Comparison of ENCODE assay signal across 19 cellular contexts in the genomic region with DNA sequence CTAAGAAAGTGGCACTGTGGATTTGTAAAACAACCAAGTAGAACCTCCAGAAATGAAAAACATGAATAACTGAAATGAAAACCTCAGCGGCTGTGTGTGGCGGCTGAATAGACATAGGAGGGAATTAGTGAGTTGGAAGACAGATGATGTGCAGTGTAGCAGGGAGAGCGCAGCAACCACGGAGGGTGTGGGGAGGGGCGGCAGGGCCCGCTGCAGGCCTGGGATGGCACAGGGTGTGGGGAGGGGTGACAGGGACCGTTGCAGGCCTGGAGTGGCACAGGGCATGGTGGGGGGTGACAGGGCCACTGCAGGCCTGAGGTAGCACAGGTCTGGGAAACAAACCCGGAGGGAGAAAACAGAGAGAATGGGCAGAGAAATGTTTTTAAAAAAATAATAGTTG. TPM values are rescaled to one million over a fixed set of nuclear protein-coding genes. Genes with fewer than 3 reads are reported as not detected.
DNase-seq lines count a peak whose midpoint lies in the region; ATAC-seq and TF ChIP-seq lines count a peak whose summit lies in the region.
"Had no signal": no experiment of that assay in that cellular context is flagged by ENCODE, and none has a peak within 500 bp of the region (broad histone marks: within the 10 kb centered on the region; RNA-seq: fewer than 3 reads in every experiment).

No MANE protein-coding gene starts in this region.

- 89 to 93% methylated on average over 8 of the region's 8 CpGs for WGBS in heart right ventricle, 2 donors
- 85 to 86% methylated on average over 8 of the region's 8 CpGs for WGBS in lower leg skin, 2 donors

- no peak overlapping the region for H3K27ac Mint-ChIP-seq in effector memory CD8-positive, alpha-beta T cell
- H3K27ac Mint-ChIP-seq: activated CD4-positive, alpha-beta memory T cell treated with anti-CD3 and anti-CD28 coated beads for 36 hours; activated naive CD8-positive, alpha-beta T cell; stimulated activated effector memory CD8-positive, alpha-beta T cell treated with anti-CD3 and anti-CD28 coated beads, Interleukin-12 subunit alpha, Interleukin-12 subunit beta, amount 100 ng/mL, for 72 hours; T-cell had no signal

- H3K4me3 ChIP-seq in heart right ventricle (no peak overlapping the region), Panc1 (ENCODE audit: low read depth in 2 of 2, low read length in 2 of 2) (no peak overlapping the region), lower leg skin (ENCODE audit: low read depth, poor library complexity, severe bottlenecking) (no peak overlapping the region), upper lobe of right lung (no peak overlapping the region)
- H3K4me3 ChIP-seq: hepatocyte, testis had no signal

- CTCF ChIA-PET in Panc1 (lab: Charles Lee), result no interaction called here

- ATAC-seq in heart right ventricle (no peak), Panc1 (no peak), upper lobe of right lung (no peak), HG03378 (IDR thresholded peaks at IDR 0.05; ENCODE audit: unreplicated experiment) (no peak)
- no peak for ATAC-seq in effector memory CD8-positive, alpha-beta T cell (replicated peaks)
- ATAC-seq: stimulated activated effector memory CD8-positive, alpha-beta T cell treated with anti-CD3 and anti-CD28 coated beads, Interleukin-12 subunit alpha, Interleukin-12 subunit beta, amount 100 ng/mL, for 72 hours; T-cell had no signal

- H3K36me3 ChIP-seq in heart right ventricle (no peaks in the 10 kb centered on the region), Panc1 (ENCODE audit: control insufficient read depth, insufficient read depth, low read length) (no peaks in the 10 kb centered on the region), upper lobe of right lung (no peaks in the 10 kb centered on the region)

- no peaks in the 10 kb centered on the region for H3K36me3 Mint-ChIP-seq in effector memory CD8-positive, alpha-beta T cell (ENCODE audit: insufficient read depth)
- H3K36me3 Mint-ChIP-seq: activated CD4-positive, alpha-beta memory T cell treated with anti-CD3 and anti-CD28 coated beads for 36 hours; activated naive CD8-positive, alpha-beta T cell; mesothelial cell of epicardium; stimulated activated effector memory CD8-positive, alpha-beta T cell treated with anti-CD3 and anti-CD28 coated beads, Interleukin-12 subunit alpha, Interleukin-12 subunit beta, amount 100 ng/mL, for 72 hours had no signal

- H3K27ac ChIP-seq in heart right ventricle (no peak overlapping the region), Panc1 (ENCODE audit: low read length) (peak overlapping the region; percentile 44; the same call in 1 of the 2 replicates), upper lobe of right lung (no peak overlapping the region)
- H3K27ac ChIP-seq: hepatocyte, testis had no signal

- H3K27me3 ChIP-seq in heart right ventricle (no peaks in the 10 kb centered on the region), Panc1 (ENCODE audit: control insufficient read depth, insufficient read depth, low read length) (no peaks in the 10 kb centered on the region), upper lobe of right lung (no peaks in the 10 kb centered on the region)
- H3K27me3 ChIP-seq: hepatocyte, testis had no signal

- peaks cover 0 to 15% (median 0%) of the 10 kb centered on the region in 9 donors for H3K4me1 ChIP-seq in heart right ventricle
- peaks cover 34% of the 10 kb centered on the region for H3K4me1 ChIP-seq in Panc1 (ENCODE audit: control insufficient read depth, insufficient read depth, low read length)
- peaks cover 10% of the 10 kb centered on the region for H3K4me1 ChIP-seq in upper lobe of right lung

- peaks cover 3 to 7% of the 10 kb centered on the region in 2 donors for H3K4me1 Mint-ChIP-seq in effector memory CD8-positive, alpha-beta T cell (ENCODE audit: low read depth in 2 of 2)
- H3K4me1 Mint-ChIP-seq: stimulated activated effector memory CD8-positive, alpha-beta T cell treated with anti-CD3 and anti-CD28 coated beads, Interleukin-12 subunit alpha, Interleukin-12 subunit beta, amount 100 ng/mL, for 72 hours had no signal

- no peak for TF ChIP-seq POLR2A in lower leg skin (IDR thresholded peaks at IDR 0.05)

- BruUV-seq in Panc1 (replicated peaks; lab: Mats Ljungman, UMichigan), result no TSS peak

- in situ Hi-C loops in Panc1 (cut with HindIII; ENCODE audit: low pct_unique_long_range_greater_than_20kb, low sequenced_read_pairs), result no loop called here

- no peak overlapping the region for H3K4me3 Mint-ChIP-seq in effector memory CD8-positive, alpha-beta T cell
- H3K4me3 Mint-ChIP-seq: activated CD4-positive, alpha-beta memory T cell treated with anti-CD3 and anti-CD28 coated beads for 36 hours; activated naive CD8-positive, alpha-beta T cell; mesothelial cell of epicardium; nephron; stimulated activated effector memory CD8-positive, alpha-beta T cell treated with anti-CD3 and anti-CD28 coated beads, Interleukin-12 subunit alpha, Interleukin-12 subunit beta, amount 100 ng/mL, for 72 hours; T-cell had no signal

- intact Hi-C loops in cardiac septum (cut with DNase I) (no loop called here), heart right ventricle (cut with DNase I) (no loop called here), Panc1 (cut with micrococcal nuclease; ENCODE audit: unreplicated experiment) (no loop called here), lower leg skin (cut with DNase I; ENCODE audit: low total_unique reads) (no loop called here), upper lobe of right lung (cut with DNase I) (no loop called here)

- POLR2A ChIA-PET in Panc1 (lab: Charles Lee), result no interaction called here

- H3K27me3 Mint-ChIP-seq in effector memory CD8-positive, alpha-beta T cell, result no peaks in the 10 kb centered on the region
- H3K27me3 Mint-ChIP-seq: activated CD4-positive, alpha-beta memory T cell treated with anti-CD3 and anti-CD28 coated beads for 36 hours; activated naive CD8-positive, alpha-beta T cell; T-cell had no signal

- DNase-seq in cardiac septum (ENCODE audit: low spot score) (peak; percentile 20), heart right ventricle (no peak), Panc1 (ENCODE audit: low read depth, low spot score) (no peak), lower leg skin (ENCODE audit: low spot score in 2 of 2) (peak; percentile 2 to 76), upper lobe of right lung (peak; percentile 33), SKM-1 (lab: John Stamatoyannopoulos, UW; ENCODE audit: unreplicated experiment) (no peak)
- DNase-seq in effector memory CD8-positive, alpha-beta T cell, result no peak
- DNase-seq: cortex of kidney, NCI-H187 treated with DMSO at 0.1 percent for 48 hours, NCI-H446 treated with DMSO at 0.1 percent for 48 hours had no signal

- H3K9me3 Mint-ChIP-seq in effector memory CD8-positive, alpha-beta T cell, result no peaks in the 10 kb centered on the region
- H3K9me3 Mint-ChIP-seq: activated CD4-positive, alpha-beta memory T cell treated with anti-CD3 and anti-CD28 coated beads for 36 hours; mesothelial cell of epicardium; nephron; stimulated activated effector memory CD8-positive, alpha-beta T cell treated with anti-CD3 and anti-CD28 coated beads, Interleukin-12 subunit alpha, Interleukin-12 subunit beta, amount 100 ng/mL, for 72 hours; T-cell had no signal

- H3K9me3 ChIP-seq in heart right ventricle (no peaks in the 10 kb centered on the region), Panc1 (ENCODE audit: control insufficient read depth, insufficient read depth, low read depth, low read length) (no peaks in the 10 kb centered on the region), upper lobe of right lung (no peaks in the 10 kb centered on the region)
- H3K9me3 ChIP-seq: testis had no signal

- no peak for TF ChIP-seq CTCF in heart right ventricle (IDR thresholded peaks at IDR 0.05)
- TF ChIP-seq CTCF in Panc1 (IDR thresholded peaks at IDR 0.05), result no peak
- TF ChIP-seq CTCF in lower leg skin (IDR thresholded peaks at IDR 0.05), result no peak
- TF ChIP-seq CTCF in upper lobe of right lung (IDR thresholded peaks at IDR 0.05), result no peak

RNA-seq across cellular contexts. Expression of gene BEGAIN, which starts 51.1 kb away (rescaled TPM):
- total RNA-seq in cardiac septum (1.2 TPM), heart right ventricle (1 to 10 TPM in 5 of 10 donors, under 1 TPM in 5; 0.30 to 4.3 (median 1.1) TPM), Panc1 (2021; ENCODE audit: unreplicated experiment) (26.5 TPM), lower leg skin (1 to 10 TPM in 3 of 4 donors, under 1 TPM in 1; 0.25 to 2.2 (median 1.6) TPM), upper lobe of right lung (1.5 TPM)
- polyA plus RNA-seq in heart right ventricle, result under 1 TPM; 0.20 to 0.51 TPM
- 37.2 TPM for polyA plus RNA-seq in Panc1 (2012; ENCODE audit: insufficient read length)

Comparison
In these comparisons a context has a peak if more than half of its experiments do, and no peak if none do; other contexts are left out.
1. DNase-seq: peak in cardiac septum (single experiment), lower leg skin (2 of 2) and upper lobe of right lung (single experiment); none in heart right ventricle (0 of 2), Panc1 (single experiment), effector memory CD8-positive, alpha-beta T cell (0 of 3) and SKM-1 (single experiment).